ENCODE assay signal across 1 cellular context in genomic region chr6:136922680-136922996, GRCh38.
TF ChIP-seq lines count a peak whose summit lies in the region.

No MANE protein-coding gene starts in this region.

TF ChIP-seq in IMR-90, 13 proteins besides CTCF, POLR2A, EP300 and RAD21 (continued from another document):
- TF ChIP-seq ELK1 (IDR thresholded peaks at IDR 0.05; ENCODE audit: borderline replicate concordance, low read depth, low read length) (no peak), CHD1 (IDR thresholded peaks at IDR 0.05; ENCODE audit: low read depth, low read length) (no peak)
